ENCODE assay signal across 8 cellular contexts in the genomic region with DNA sequence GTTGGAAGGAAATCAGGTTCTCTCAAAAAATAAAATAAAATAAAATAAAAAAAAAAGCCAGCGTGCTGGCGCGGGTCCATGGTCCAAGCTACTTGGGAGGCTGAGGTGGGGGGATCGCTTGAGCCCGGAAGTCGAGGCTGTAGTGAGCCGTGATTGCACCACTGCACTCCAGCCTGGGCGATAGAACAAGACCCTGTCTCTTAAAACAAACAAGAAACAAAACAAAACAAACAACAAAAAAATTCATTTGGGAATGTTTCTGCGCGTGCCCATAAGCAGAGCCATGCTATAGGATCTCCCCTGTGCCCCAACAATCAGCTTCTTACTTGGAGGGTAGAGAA. TPM values are rescaled to one million over a fixed set of nuclear protein-coding genes. Genes with fewer than 3 reads are reported as not detected.
A peak's percentile ranks its signal among the peaks of the same experiment; 100 is the strongest.
DNase-seq lines count a peak whose midpoint lies in the region; ATAC-seq and TF ChIP-seq lines count a peak whose summit lies in the region.

No MANE protein-coding gene starts in this region.

- no peak overlapping the region for H3K27ac Mint-ChIP-seq in chondrocyte (ENCODE audit: unreplicated experiment)
- peak overlapping the region in 1 of 9 donors; percentile 1 for H3K27ac Mint-ChIP-seq in naive thymus-derived CD4-positive, alpha-beta T cell

- H3K27ac ChIP-seq in ACC112 (ENCODE audit: low read depth, low read length), result no peak overlapping the region
- H3K27ac ChIP-seq in naive thymus-derived CD4-positive, alpha-beta T cell (ENCODE audit: low read depth, low read length), result no peak overlapping the region

- H3K36me3 Mint-ChIP-seq in chondrocyte (ENCODE audit: low read depth), result no peaks in the 10 kb centered on the region
- no peaks in the 10 kb centered on the region for H3K36me3 Mint-ChIP-seq in naive thymus-derived CD4-positive, alpha-beta T cell

- no peak for ATAC-seq in naive thymus-derived CD4-positive, alpha-beta T cell
- ATAC-seq in HG02852 (IDR thresholded peaks at IDR 0.05; ENCODE audit: unreplicated experiment) (no peak), GM18870 (IDR thresholded peaks at IDR 0.05; ENCODE audit: unreplicated experiment) (no peak)

- H3K4me1 ChIP-seq in ACC112 (ENCODE audit: control insufficient read depth, insufficient read depth, low read length, unreplicated experiment), result no peaks in the 10 kb centered on the region
- peaks cover 17 to 30% of the 10 kb centered on the region in 2 donors for H3K4me1 ChIP-seq in naive thymus-derived CD4-positive, alpha-beta T cell (ENCODE audit: control insufficient read depth in 2 of 2, insufficient read depth in 2 of 2, low read length in 2 of 2)

- CTCF ChIA-PET in naive thymus-derived CD4-positive, alpha-beta T cell (lab: Charles Lee), result interaction anchor here (0.6 to 1.3 kb wide), 3 partner anchors 18 to 42 kb away, joined by 3 to 7 read pairs (median 5); no protein-coding TSS in a partner anchor

- H3K27me3 ChIP-seq in ACC112 (ENCODE audit: insufficient read depth, low read length), result peaks cover 3% of the 10 kb centered on the region; the same call in 1 of the 2 replicates
- H3K27me3 ChIP-seq in naive thymus-derived CD4-positive, alpha-beta T cell (ENCODE audit: control insufficient read depth in 2 of 2, insufficient read depth in 2 of 2, low read length in 2 of 2), result no peaks in the 10 kb centered on the region

- H3K27me3 Mint-ChIP-seq in chondrocyte (ENCODE audit: low read depth), result peaks cover 1% of the 10 kb centered on the region
- H3K27me3 Mint-ChIP-seq in naive thymus-derived CD4-positive, alpha-beta T cell, result peaks cover 30 to 57% (median 37%) of the 10 kb centered on the region in 5 donors

- H2AFZ ChIP-seq in ACC112 (ENCODE audit: low read length, unreplicated experiment), result peak overlapping the region; percentile 85

- POLR2A ChIA-PET in naive thymus-derived CD4-positive, alpha-beta T cell (lab: Charles Lee), result no interaction called here

- H3K36me3 ChIP-seq in ACC112 (ENCODE audit: insufficient read depth, low read length), result no peaks in the 10 kb centered on the region
- H3K36me3 ChIP-seq in naive thymus-derived CD4-positive, alpha-beta T cell (ENCODE audit: control insufficient read depth in 2 of 3, insufficient read depth in 3 of 3, low read length in 3 of 3), result no peaks in the 10 kb centered on the region

- intact Hi-C loops in naive thymus-derived CD4-positive, alpha-beta T cell (cut with micrococcal nuclease), result no loop called here

- H3K4me1 Mint-ChIP-seq in chondrocyte (ENCODE audit: low read depth), result peaks cover 17% of the 10 kb centered on the region
- peaks cover 6 to 30% (median 21%) of the 10 kb centered on the region in 7 donors for H3K4me1 Mint-ChIP-seq in naive thymus-derived CD4-positive, alpha-beta T cell

- no peaks in the 10 kb centered on the region for H3K9me3 ChIP-seq in naive thymus-derived CD4-positive, alpha-beta T cell (ENCODE audit: control insufficient read depth in 2 of 3, low read length in 3 of 3)

- in situ Hi-C loops in GM13977 (cut with MboI; ENCODE audit: low pct_unique_long_range_greater_than_20kb, low sequenced_read_pairs, unreplicated experiment), result no loop called here

- H3K4me3 Mint-ChIP-seq in chondrocyte (ENCODE audit: unreplicated experiment), result peak overlapping the region; percentile 85
- H3K4me3 Mint-ChIP-seq in naive thymus-derived CD4-positive, alpha-beta T cell, result peak overlapping the region; percentile 70 to 94 (median 88)

- no peaks in the 10 kb centered on the region for H3K9me3 Mint-ChIP-seq in chondrocyte (ENCODE audit: low read depth)
- H3K9me3 Mint-ChIP-seq in naive thymus-derived CD4-positive, alpha-beta T cell, result no peaks in the 10 kb centered on the region

- DNase-seq in Jurkat, Clone E6-1 (ENCODE audit: low read depth, low spot score), result no peak
- DNase-seq in chondrocyte (ENCODE audit: low spot score) (no peak), GM13977 (ENCODE audit: low spot score) (no peak), NCI-H69 (lab: John Stamatoyannopoulos, UW) (no peak)
- DNase-seq in naive thymus-derived CD4-positive, alpha-beta T cell, result no peak

- no peaks in the 10 kb centered on the region for H3K79me2 ChIP-seq in ACC112 (ENCODE audit: control insufficient read depth, insufficient read depth, low read length, unreplicated experiment)

- no peak for TF ChIP-seq CTCF in chondrocyte (IDR thresholded peaks at IDR 0.05)
- TF ChIP-seq CTCF in GM13977 (IDR thresholded peaks at IDR 0.05; ENCODE audit: extremely low read depth, insufficient read depth, missing control alignments), result no peak

- peak overlapping the region; percentile 83 for H3K4me3 ChIP-seq in ACC112 (ENCODE audit: low read depth, low read length)
- H3K4me3 ChIP-seq in Jurkat, Clone E6-1 (ENCODE audit: low read length), result peak overlapping the region; percentile 68
- H3K4me3 ChIP-seq in naive thymus-derived CD4-positive, alpha-beta T cell (ENCODE audit: low read length), result peak overlapping the region; percentile 46

RNA-seq across cellular contexts. Expression of a gene that starts 16.4 kb away (rescaled TPM):
- 0.85 TPM for polyA plus RNA-seq in Jurkat, Clone E6-1 (2012; ENCODE audit: insufficient read depth, insufficient read length)
- not detected in 3 replicates for total RNA-seq in chondrocyte
- 10 to 100 TPM in 1 of 5 experiments, 1 to 10 TPM in 4; 1.4 to 56.0 (median 2.0) TPM for total RNA-seq in naive thymus-derived CD4-positive, alpha-beta T cell
- polyA plus RNA-seq in naive thymus-derived CD4-positive, alpha-beta T cell, result under 1 TPM; 0.16 to 0.76 TPM

RNA-seq across cellular contexts. Expression of a gene that starts 54.6 kb away (rescaled TPM):
- polyA plus RNA-seq in Jurkat, Clone E6-1 (2012; ENCODE audit: insufficient read depth, insufficient read length), result 3.5 TPM
- total RNA-seq in chondrocyte, result not detected in 3 replicates
- total RNA-seq in naive thymus-derived CD4-positive, alpha-beta T cell, result 10 to 100 TPM in 1 of 5 experiments, 1 to 10 TPM in 4; 1.1 to 23.7 (median 2.0) TPM
- polyA plus RNA-seq in naive thymus-derived CD4-positive, alpha-beta T cell, result 1 to 10 TPM; 2.4 to 7.3 TPM
